In genomic region chr1:205453466-205453865, GRCh38 we compare ENCODE assay signal across 22 cellular contexts. TPM values are rescaled to one million over a fixed set of nuclear protein-coding genes. Genes with fewer than 3 reads are reported as not detected.
DNase-seq lines count a peak whose midpoint lies in the region; ATAC-seq and TF ChIP-seq lines count a peak whose summit lies in the region.
"Had no signal": no experiment of that assay in that cellular context is flagged by ENCODE, and none has a peak within 500 bp of the region (broad histone marks: within the 10 kb centered on the region; RNA-seq: fewer than 3 reads in every experiment).

No MANE protein-coding gene starts in this region.

- peaks cover 23% of the 10 kb centered on the region for H3K4me1 ChIP-seq in NT2/D1 (ENCODE audit: insufficient read depth, insufficient read length)
- H3K4me1 ChIP-seq in testis = peaks cover 42% of the 10 kb centered on the region

- peaks cover 73% of the 10 kb centered on the region for H3K27me3 Mint-ChIP-seq in nephron (ENCODE audit: low read depth)

- TF ChIP-seq POLR2A in testis (IDR thresholded peaks at IDR 0.05) = no peak

- H3K9ac ChIP-seq in NT2/D1 (ENCODE audit: insufficient read length, low read depth) = peak overlapping the region; percentile 63
- H3K9ac ChIP-seq: BLaER1 treated with 17β-estradiol and CSF1 and Interleukin-3, amounts not matched to agents 10 nM and 100 nM had no signal

- H3K4me1 Mint-ChIP-seq in nephron = peaks cover 63% of the 10 kb centered on the region

- H3K4me3 ChIP-seq in NT2/D1 (ENCODE audit: insufficient read length, low read depth) = no peak overlapping the region
- no peak overlapping the region for H3K4me3 ChIP-seq in testis
- H3K4me3 ChIP-seq: BLaER1 treated with 17β-estradiol and CSF1 and Interleukin-3, amounts not matched to agents 10 nM and 100 nM had no signal

- peak; percentile 24 for DNase-seq in DMS 273 (lab: John Stamatoyannopoulos, UW; ENCODE audit: unreplicated experiment)
- DNase-seq in DMS 273 treated with DMSO at 0.1 percent for 48 hours (lab: John Stamatoyannopoulos, UW) = no peak
- DNase-seq in NT2/D1 (ENCODE audit: low read depth, low spot score) = no peak
- DNase-seq in testis = peak; percentile 92
- DNase-seq in KBM-7 = no peak
- DNase-seq in stimulated activated CD4-positive, alpha-beta T cell treated with anti-CD3 and anti-CD28 coated beads, Interleukin-4, amount 100 ng/mL, for 1 hour = no peak
- DNase-seq: Caco-2; CD4-positive, alpha-beta memory T cell; DMS153; KG1; NCI-H1092; NCI-H146; NCI-H2029; NCI-H345; NCI-H524; NCI-H82 had no signal

- TF ChIP-seq CTCF in nephron (IDR thresholded peaks at IDR 0.05; ENCODE audit: unreplicated experiment in 3 of 3) = no peak
- TF ChIP-seq CTCF in testis (IDR thresholded peaks at IDR 0.05) = no peak

- H3K4me3 Mint-ChIP-seq in nephron = peak overlapping the region; percentile 9 to 37 (median 24)
- H3K4me3 Mint-ChIP-seq: CD4-positive, alpha-beta memory T cell had no signal

- H3K27ac ChIP-seq in testis = no peak overlapping the region
- H3K27ac ChIP-seq: 22Rv1; BLaER1 treated with 17β-estradiol and CSF1 and Interleukin-3, amounts not matched to agents 10 nM and 100 nM; HL-60 had no signal

- no peak for ATAC-seq in HG03135 (IDR thresholded peaks at IDR 0.05; ENCODE audit: unreplicated experiment)
- ATAC-seq: Right ventricle myocardium inferior had no signal

- no peaks in the 10 kb centered on the region for H3K9me3 ChIP-seq in NT2/D1 (ENCODE audit: insufficient read depth, low read length)
- no peaks in the 10 kb centered on the region for H3K9me3 ChIP-seq in testis
- H3K9me3 ChIP-seq: Caco-2 had no signal

- no peaks in the 10 kb centered on the region for H3K36me3 Mint-ChIP-seq in nephron (ENCODE audit: low read depth)
- H3K36me3 Mint-ChIP-seq: CD4-positive, alpha-beta memory T cell had no signal

- intact Hi-C loops in testis (cut with DNase I; ENCODE audit: low total_unique reads) = no loop called here

- peaks cover 3% of the 10 kb centered on the region for H3K9me3 Mint-ChIP-seq in nephron

- peak overlapping the region; percentile 16 to 49 (median 19) for H3K27ac Mint-ChIP-seq in nephron
- H3K27ac Mint-ChIP-seq: CD4-positive, alpha-beta memory T cell had no signal

- in situ Hi-C loops in KBM-7 (cut with MboI; ENCODE audit: low pct_unique_long_range_greater_than_20kb, low sequenced_read_pairs) = no loop called here

- H3K36me3 ChIP-seq in NT2/D1 (ENCODE audit: insufficient read depth, insufficient read length, low read length) (peaks cover 9% of the 10 kb centered on the region), testis (ENCODE audit: low read depth, missing control alignments) (no peaks in the 10 kb centered on the region)
- H3K36me3 ChIP-seq: BLaER1 treated with 17β-estradiol and CSF1 and Interleukin-3, amounts not matched to agents 10 nM and 100 nM had no signal

- H3K27me3 ChIP-seq in NT2/D1 (ENCODE audit: insufficient read depth, insufficient read length) (peaks cover 3% of the 10 kb centered on the region), testis (no peaks in the 10 kb centered on the region)

- WGBS in testis, 2 donors = 29 to 45% methylated on average over 3 of the region's 3 CpGs

RNA-seq across cellular contexts. Expression of gene BLACAT1, which starts 2.4 kb away (rescaled TPM):
- 10 to 100 TPM; 14.4 to 15.5 TPM for total RNA-seq in testis
- polyA plus RNA-seq in testis (ENCODE audit: insufficient read depth, low read depth, low replicate concordance) = 5.9 TPM
- total RNA-seq: Right ventricle myocardium inferior had no signal
- polyA plus RNA-seq: CD4-positive, alpha-beta memory T cell had no signal

RNA-seq across cellular contexts. Expression of gene LEMD1, which starts 31.6 kb away (rescaled TPM):
- 10 to 100 TPM; 35.2 to 71.1 TPM for total RNA-seq in testis
- polyA plus RNA-seq in testis (ENCODE audit: insufficient read depth, low read depth, low replicate concordance) = 83.2 TPM
- total RNA-seq: Caco-2, Right ventricle myocardium inferior had no signal
- polyA plus RNA-seq: CD4-positive, alpha-beta memory T cell had no signal

RNA-seq across cellular contexts. Expression of gene CDK18, which starts 51.0 kb away (rescaled TPM):
- total RNA-seq in testis = 1 to 10 TPM; 6.5 to 8.5 TPM
- 9.2 TPM for polyA plus RNA-seq in testis (ENCODE audit: insufficient read depth, low read depth, low replicate concordance)

Comparison
In these comparisons a context has a peak if more than half of its experiments do, and no peak if none do; other contexts are left out.
1. DNase-seq: peak in DMS 273 (single experiment) and testis (single experiment); none in DMS 273 treated with DMSO at 0.1 percent for 48 hours (single experiment), NT2/D1 (single experiment), KBM-7 (single experiment) and stimulated activated CD4-positive, alpha-beta T cell treated with anti-CD3 and anti-CD28 coated beads, Interleukin-4, amount 100 ng/mL, for 1 hour (single experiment).